29 cellular contexts compared by ENCODE assay signal in the genomic region with DNA sequence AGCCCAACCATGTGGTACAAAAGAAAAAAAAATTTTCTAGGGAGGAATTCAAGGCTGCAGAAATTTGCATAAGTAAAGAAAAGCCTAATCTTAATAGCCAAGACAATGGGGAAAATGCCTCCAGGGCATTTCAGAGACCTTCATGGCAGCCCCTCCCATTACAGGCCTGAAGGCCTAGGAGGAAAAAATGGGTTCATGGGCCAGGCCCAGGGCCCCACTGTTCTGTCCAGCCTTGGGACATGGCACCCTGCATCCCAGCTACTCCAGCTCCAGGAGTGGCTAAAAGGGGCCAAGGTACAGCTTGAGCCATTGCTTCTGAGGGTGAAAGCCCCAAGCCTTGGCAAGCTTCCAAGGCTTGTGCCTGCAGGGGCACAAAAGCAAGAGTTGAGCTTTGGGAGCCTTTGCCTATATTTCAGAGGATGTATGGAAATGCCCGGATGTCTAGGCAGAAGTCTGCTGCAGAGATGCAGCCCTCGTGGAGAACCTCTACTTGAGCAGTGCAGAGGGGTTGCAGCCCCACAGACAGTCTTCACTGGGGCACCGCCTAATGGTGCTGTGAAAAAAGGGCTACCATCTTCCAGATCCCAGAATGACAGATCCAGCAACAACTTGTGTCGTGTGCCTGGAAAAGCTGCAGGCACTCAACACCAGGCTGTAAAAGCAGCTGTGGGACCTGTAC.
"Had no signal": no experiment of that assay in that cellular context is flagged by ENCODE, and none has a peak within 500 bp of the region (broad histone marks: within the 10 kb centered on the region; RNA-seq: fewer than 3 reads in every experiment).

No MANE protein-coding gene starts in this region.

- H3K9me3 ChIP-seq: colonic mucosa had no signal

- H3K4me1 Mint-ChIP-seq: brain, WTC11 had no signal

- H3K4me3 Mint-ChIP-seq: activated CD4-positive, alpha-beta memory T cell treated with anti-CD3 and anti-CD28 coated beads, Interleukin-2, amount 10 ng/mL, durations not matched to agents 7 days and 5 days; activated CD4-positive, alpha-beta T cell treated with anti-CD3 and anti-CD28 coated beads, Interleukin-2, amount 10 ng/mL, durations not matched to agents 7 days and 5 days; activated naive CD4-positive, alpha-beta T cell treated with anti-CD3 and anti-CD28 coated beads, Interleukin-2, amount 10 ng/mL, durations not matched to agents 7 days and 5 days; activated naive CD8-positive, alpha-beta T cell treated with anti-CD3 and anti-CD28 coated beads, Interleukin-2, amount 10 ng/mL, durations not matched to agents 7 days and 5 days; activated T-cell treated with anti-CD3 and anti-CD28 coated beads, Interleukin-2, amount 50 U/mL, for 24 hours; activated T-cell treated with anti-CD3 and anti-CD28 coated beads, Interleukin-2, amount 50 U/mL, for 72 hours; brain; WTC11 had no signal

- H3K36me3 ChIP-seq: ascending aorta, breast epithelium, cardiac muscle cell, colonic mucosa, gastrocnemius medialis, heart left ventricle had no signal

- H3K27ac Mint-ChIP-seq: activated CD4-positive, alpha-beta memory T cell treated with anti-CD3 and anti-CD28 coated beads, Interleukin-2, amount 10 ng/mL, durations not matched to agents 7 days and 5 days; activated CD4-positive, alpha-beta T cell treated with anti-CD3 and anti-CD28 coated beads, Interleukin-2, amount 10 ng/mL, durations not matched to agents 7 days and 5 days; activated naive CD4-positive, alpha-beta T cell treated with anti-CD3 and anti-CD28 coated beads, Interleukin-2, amount 10 ng/mL, durations not matched to agents 7 days and 5 days; activated naive CD4-positive, alpha-beta T cell treated with anti-CD3 and anti-CD28 coated beads, Interleukin-2, amount 50 U/mL, for 72 hours; activated naive CD8-positive, alpha-beta T cell treated with anti-CD3 and anti-CD28 coated beads, Interleukin-2, amount 10 ng/mL, durations not matched to agents 7 days and 5 days; activated T-cell treated with anti-CD3 and anti-CD28 coated beads, Interleukin-2, amount 50 U/mL, for 24 hours; activated T-cell treated with anti-CD3 and anti-CD28 coated beads, Interleukin-2, amount 50 U/mL, for 72 hours; brain; WTC11 had no signal

- H3K27me3 Mint-ChIP-seq: activated CD4-positive, alpha-beta memory T cell treated with anti-CD3 and anti-CD28 coated beads, Interleukin-2, amount 10 ng/mL, durations not matched to agents 7 days and 5 days; activated CD4-positive, alpha-beta T cell treated with anti-CD3 and anti-CD28 coated beads, Interleukin-2, amount 10 ng/mL, durations not matched to agents 7 days and 5 days; activated naive CD4-positive, alpha-beta T cell treated with anti-CD3 and anti-CD28 coated beads, Interleukin-2, amount 10 ng/mL, durations not matched to agents 7 days and 5 days; activated naive CD8-positive, alpha-beta T cell treated with anti-CD3 and anti-CD28 coated beads, Interleukin-2, amount 10 ng/mL, durations not matched to agents 7 days and 5 days; activated T-cell treated with anti-CD3 and anti-CD28 coated beads, Interleukin-2, amount 50 U/mL, for 24 hours; brain had no signal

- H3K27ac ChIP-seq: ascending aorta, breast epithelium, cardiac muscle cell, colonic mucosa, foreskin keratinocyte, gastrocnemius medialis, heart left ventricle, VCaP had no signal

- DNase-seq: activated CD4-positive, alpha-beta memory T cell treated with anti-CD3 and anti-CD28 coated beads, Interleukin-2, amount 10 ng/mL, durations not matched to agents 7 days and 5 days; activated CD4-positive, alpha-beta T cell treated with anti-CD3 and anti-CD28 coated beads for 1 hour; activated CD4-positive, alpha-beta T cell treated with anti-CD3 and anti-CD28 coated beads for 4 hours; activated CD4-positive, alpha-beta T cell treated with anti-CD3 and anti-CD28 coated beads, Interleukin-2, amount 10 ng/mL, durations not matched to agents 7 days and 5 days; activated CD4-positive, alpha-beta T cell treated with anti-CD3 and anti-CD28 coated beads, Interleukin-2, amount 50 U/mL, for 4 hours; activated CD8-positive, alpha-beta memory T cell treated with anti-CD3 and anti-CD28 coated beads, Interleukin-2, amount 50 U/mL, for 48 hours; activated gamma-delta T cell; activated naive CD4-positive, alpha-beta T cell; activated naive CD4-positive, alpha-beta T cell treated with anti-CD3 and anti-CD28 coated beads, Interleukin-2, amount 10 ng/mL, durations not matched to agents 7 days and 5 days; activated naive CD8-positive, alpha-beta T cell treated with anti-CD3 and anti-CD28 coated beads, Interleukin-2, amount 10 ng/mL, durations not matched to agents 7 days and 5 days; activated T-cell treated with anti-CD3 and anti-CD28 coated beads for 4 hours; activated T-cell treated with anti-CD3 and anti-CD28 coated beads, Interleukin-2, amount 50 U/mL, for 24 hours; activated T-cell treated with anti-CD3 and anti-CD28 coated beads, Interleukin-2, amount 50 U/mL, for 72 hours; central memory CD4-positive, alpha-beta T cell; cerebellar nuclear complex; colonic mucosa; effector CD8-positive, alpha-beta T cell; foreskin keratinocyte; gastrocnemius medialis; glutamatergic neuron; heart left ventricle; T-helper 2 cell had no signal

- H3K27me3 ChIP-seq: ascending aorta, breast epithelium, cardiac muscle cell, colonic mucosa, foreskin keratinocyte, gastrocnemius medialis, heart left ventricle had no signal

- H3K4me3 ChIP-seq: ascending aorta, breast epithelium, cardiac muscle cell, colonic mucosa, gastrocnemius medialis, heart left ventricle had no signal

- H3K4me1 ChIP-seq: ascending aorta, breast epithelium, colonic mucosa, foreskin keratinocyte, gastrocnemius medialis, heart left ventricle had no signal
